1 cellular context compared by ENCODE assay signal in the genomic region with DNA sequence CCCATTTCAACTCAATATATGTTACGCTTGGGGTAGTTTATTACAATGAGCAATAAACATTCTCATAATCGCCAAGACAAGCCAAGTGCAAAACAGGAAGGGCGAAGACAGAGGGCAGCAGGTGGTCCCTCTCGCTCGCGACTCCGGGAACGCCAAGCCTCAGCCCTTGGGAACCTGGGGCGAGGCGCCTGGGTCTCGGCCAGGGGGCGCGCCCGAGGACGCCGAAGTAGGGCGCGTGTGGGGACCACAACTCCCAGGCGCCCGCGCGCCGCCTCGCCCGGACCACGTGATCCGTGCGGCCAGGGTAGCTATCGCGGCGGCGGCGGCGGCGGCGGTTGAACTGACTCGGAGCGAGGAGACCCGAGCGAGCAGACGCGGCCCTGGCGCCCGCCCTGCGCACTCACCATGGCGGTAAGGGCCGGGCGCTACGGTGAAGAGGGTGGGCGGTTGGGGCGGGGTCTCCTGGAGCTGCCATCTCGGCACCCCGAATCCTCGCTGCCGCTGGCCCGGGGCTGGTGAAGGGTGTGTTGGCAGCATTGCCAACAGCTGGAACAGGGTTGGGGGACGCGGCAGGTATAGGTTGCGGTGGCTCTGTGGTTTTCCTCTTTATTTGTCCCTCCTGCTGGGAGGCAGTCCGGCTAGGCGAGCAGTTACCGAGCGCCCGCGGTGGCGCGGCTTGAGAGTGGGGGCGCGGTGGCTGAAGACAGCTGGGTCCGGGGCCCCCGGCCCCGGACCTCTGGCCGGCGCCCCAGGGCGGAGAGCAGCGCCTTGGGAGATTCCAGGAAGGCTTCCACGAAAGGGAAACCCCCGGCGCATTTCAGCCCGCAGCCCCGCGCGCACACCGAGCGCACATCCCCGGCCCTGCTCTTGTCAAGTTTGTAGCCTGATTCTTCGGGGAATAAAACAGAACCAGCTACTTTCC.
TF ChIP-seq lines count a peak whose summit lies in the region.

A gene with protein sequence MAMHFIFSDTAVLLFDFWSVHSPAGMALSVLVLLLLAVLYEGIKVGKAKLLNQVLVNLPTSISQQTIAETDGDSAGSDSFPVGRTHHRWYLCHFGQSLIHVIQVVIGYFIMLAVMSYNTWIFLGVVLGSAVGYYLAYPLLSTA (plus strand): TSS at position 338 of the 922 bp plus-strand sequence. CDS start 68 bp downstream, at position 406.

TF ChIP-seq in HepG2, 621 proteins besides CTCF, POLR2A, EP300 and RAD21 (continued from another document and continues in another):
- TF ChIP-seq, protein P1, sequence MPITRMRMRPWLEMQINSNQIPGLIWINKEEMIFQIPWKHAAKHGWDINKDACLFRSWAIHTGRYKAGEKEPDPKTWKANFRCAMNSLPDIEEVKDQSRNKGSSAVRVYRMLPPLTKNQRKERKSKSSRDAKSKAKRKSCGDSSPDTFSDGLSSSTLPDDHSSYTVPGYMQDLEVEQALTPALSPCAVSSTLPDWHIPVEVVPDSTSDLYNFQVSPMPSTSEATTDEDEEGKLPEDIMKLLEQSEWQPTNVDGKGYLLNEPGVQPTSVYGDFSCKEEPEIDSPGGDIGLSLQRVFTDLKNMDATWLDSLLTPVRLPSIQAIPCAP (CRISPR knock-in tag; IDR thresholded peaks at IDR 0.05; ENCODE audit: low read depth), result no peak
- no peak for TF ChIP-seq CREB1 (IDR thresholded peaks at IDR 0.05)
- no peak for TF ChIP-seq CREB1 (CRISPR knock-in tag; IDR thresholded peaks at IDR 0.05)
- TF ChIP-seq SP2 (CRISPR knock-in tag; IDR thresholded peaks at IDR 0.05), result no peak
- TF ChIP-seq SMAD1 (CRISPR knock-in tag; IDR thresholded peaks at IDR 0.05; ENCODE audit: borderline replicate concordance, low read depth), result no peak
- TF ChIP-seq NFE2 (CRISPR knock-in tag; IDR thresholded peaks at IDR 0.05), result no peak
- no peak; the same call in 1 of the 2 replicates for TF ChIP-seq SMAD3 (CRISPR knock-in tag; IDR thresholded peaks at IDR 0.05)
- no peak for TF ChIP-seq ZNF460 (CRISPR knock-in tag; IDR thresholded peaks at IDR 0.05; ENCODE audit: borderline replicate concordance)
- no peak for TF ChIP-seq KDM1A (CRISPR knock-in tag; IDR thresholded peaks at IDR 0.05)
- TF ChIP-seq, protein P2, sequence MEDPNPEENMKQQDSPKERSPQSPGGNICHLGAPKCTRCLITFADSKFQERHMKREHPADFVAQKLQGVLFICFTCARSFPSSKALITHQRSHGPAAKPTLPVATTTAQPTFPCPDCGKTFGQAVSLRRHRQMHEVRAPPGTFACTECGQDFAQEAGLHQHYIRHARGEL (CRISPR knock-in tag; IDR thresholded peaks at IDR 0.05), result no peak
- no peak for TF ChIP-seq MAFG (CRISPR knock-in tag; IDR thresholded peaks at IDR 0.05)
- peak; percentile 76 for TF ChIP-seq XRCC5 (optimal IDR thresholded peaks at IDR 0.05; ENCODE audit: low read length)
- no peak; the same call in 1 of the 2 replicates for TF ChIP-seq KDM5B (CRISPR knock-in tag; IDR thresholded peaks at IDR 0.05; ENCODE audit: borderline replicate concordance)
- TF ChIP-seq NFYC (CRISPR knock-in tag; IDR thresholded peaks at IDR 0.05), result no peak
- TF ChIP-seq ZNF441 (CRISPR knock-in tag; IDR thresholded peaks at IDR 0.05; ENCODE audit: borderline replicate concordance), result peak; percentile 70; the same call in 1 of the 2 replicates
- no peak for TF ChIP-seq ESRRA (CRISPR knock-in tag; IDR thresholded peaks at IDR 0.05; ENCODE audit: low read depth)
- TF ChIP-seq TOPORS (CRISPR knock-in tag; IDR thresholded peaks at IDR 0.05), result 0 out of 2 replicates have a peak, but pooled peaks have one; percentile 41
- no peak for TF ChIP-seq KLF13 (CRISPR knock-in tag; IDR thresholded peaks at IDR 0.05)
- TF ChIP-seq ZNF180 (CRISPR knock-in tag; IDR thresholded peaks at IDR 0.05; ENCODE audit: borderline replicate concordance, low read depth), result no peak
- no peak for TF ChIP-seq ZNF543 (CRISPR knock-in tag; IDR thresholded peaks at IDR 0.05)
- peak; percentile 17 for TF ChIP-seq STAG1 (CRISPR knock-in tag; IDR thresholded peaks at IDR 0.05)
- TF ChIP-seq ZFP36L1 (CRISPR knock-in tag; IDR thresholded peaks at IDR 0.05), result no peak
- no peak for TF ChIP-seq SETDB1 (CRISPR knock-in tag; IDR thresholded peaks at IDR 0.05; ENCODE audit: borderline replicate concordance)
- no peak for TF ChIP-seq ARHGAP35 (CRISPR knock-in tag; IDR thresholded peaks at IDR 0.05; ENCODE audit: borderline replicate concordance)
- TF ChIP-seq ZNF549 (CRISPR knock-in tag; IDR thresholded peaks at IDR 0.05), result no peak
- TF ChIP-seq, protein P3, sequence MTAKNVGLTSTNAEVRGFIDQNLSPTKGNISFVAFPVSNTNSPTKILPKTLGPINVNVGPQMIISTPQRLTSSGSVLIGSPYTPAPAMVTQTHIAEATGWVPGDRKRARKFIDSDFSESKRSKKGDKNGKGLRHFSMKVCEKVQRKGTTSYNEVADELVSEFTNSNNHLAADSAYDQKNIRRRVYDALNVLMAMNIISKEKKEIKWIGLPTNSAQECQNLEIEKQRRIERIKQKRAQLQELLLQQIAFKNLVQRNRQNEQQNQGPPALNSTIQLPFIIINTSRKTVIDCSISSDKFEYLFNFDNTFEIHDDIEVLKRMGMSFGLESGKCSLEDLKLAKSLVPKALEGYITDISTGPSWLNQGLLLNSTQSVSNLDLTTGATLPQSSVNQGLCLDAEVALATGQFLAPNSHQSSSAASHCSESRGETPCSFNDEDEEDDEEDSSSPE (CRISPR knock-in tag; IDR thresholded peaks at IDR 0.05), result peak; percentile 55
- TF ChIP-seq ZNF562 (CRISPR knock-in tag; IDR thresholded peaks at IDR 0.05; ENCODE audit: borderline replicate concordance), result no peak
- TF ChIP-seq ZNF329 (CRISPR knock-in tag; IDR thresholded peaks at IDR 0.05; ENCODE audit: low read depth), result peak; percentile 59; the same call in 1 of the 2 replicates
- TF ChIP-seq, protein P4, sequence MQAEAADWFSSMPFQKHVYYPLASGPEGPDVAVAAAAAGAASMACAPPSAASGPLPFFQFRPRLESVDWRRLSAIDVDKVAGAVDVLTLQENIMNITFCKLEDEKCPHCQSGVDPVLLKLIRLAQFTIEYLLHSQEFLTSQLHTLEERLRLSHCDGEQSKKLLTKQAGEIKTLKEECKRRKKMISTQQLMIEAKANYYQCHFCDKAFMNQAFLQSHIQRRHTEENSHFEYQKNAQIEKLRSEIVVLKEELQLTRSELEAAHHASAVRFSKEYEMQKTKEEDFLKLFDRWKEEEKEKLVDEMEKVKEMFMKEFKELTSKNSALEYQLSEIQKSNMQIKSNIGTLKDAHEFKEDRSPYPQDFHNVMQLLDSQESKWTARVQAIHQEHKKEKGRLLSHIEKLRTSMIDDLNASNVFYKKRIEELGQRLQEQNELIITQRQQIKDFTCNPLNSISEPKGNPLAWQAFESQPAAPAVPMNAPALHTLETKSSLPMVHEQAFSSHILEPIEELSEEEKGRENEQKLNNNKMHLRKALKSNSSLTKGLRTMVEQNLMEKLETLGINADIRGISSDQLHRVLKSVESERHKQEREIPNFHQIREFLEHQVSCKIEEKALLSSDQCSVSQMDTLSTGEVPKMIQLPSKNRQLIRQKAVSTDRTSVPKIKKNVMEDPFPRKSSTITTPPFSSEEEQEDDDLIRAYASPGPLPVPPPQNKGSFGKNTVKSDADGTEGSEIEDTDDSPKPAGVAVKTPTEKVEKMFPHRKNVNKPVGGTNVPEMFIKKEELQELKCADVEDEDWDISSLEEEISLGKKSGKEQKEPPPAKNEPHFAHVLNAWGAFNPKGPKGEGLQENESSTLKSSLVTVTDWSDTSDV (CRISPR knock-in tag; IDR thresholded peaks at IDR 0.05), result no peak
- peak; percentile 79 for TF ChIP-seq TAF1 (CRISPR knock-in tag; IDR thresholded peaks at IDR 0.05)
- no peak for TF ChIP-seq ZNF772 (CRISPR knock-in tag; IDR thresholded peaks at IDR 0.05)
- no peak for TF ChIP-seq KDM5A (IDR thresholded peaks at IDR 0.05; ENCODE audit: borderline replicate concordance, low read length)
- TF ChIP-seq ZNF501 (CRISPR knock-in tag; IDR thresholded peaks at IDR 0.05), result peak; percentile 50; the same call in 1 of the 2 replicates
- no peak for TF ChIP-seq ZKSCAN5 (CRISPR knock-in tag; IDR thresholded peaks at IDR 0.05)
- TF ChIP-seq, protein P5, sequence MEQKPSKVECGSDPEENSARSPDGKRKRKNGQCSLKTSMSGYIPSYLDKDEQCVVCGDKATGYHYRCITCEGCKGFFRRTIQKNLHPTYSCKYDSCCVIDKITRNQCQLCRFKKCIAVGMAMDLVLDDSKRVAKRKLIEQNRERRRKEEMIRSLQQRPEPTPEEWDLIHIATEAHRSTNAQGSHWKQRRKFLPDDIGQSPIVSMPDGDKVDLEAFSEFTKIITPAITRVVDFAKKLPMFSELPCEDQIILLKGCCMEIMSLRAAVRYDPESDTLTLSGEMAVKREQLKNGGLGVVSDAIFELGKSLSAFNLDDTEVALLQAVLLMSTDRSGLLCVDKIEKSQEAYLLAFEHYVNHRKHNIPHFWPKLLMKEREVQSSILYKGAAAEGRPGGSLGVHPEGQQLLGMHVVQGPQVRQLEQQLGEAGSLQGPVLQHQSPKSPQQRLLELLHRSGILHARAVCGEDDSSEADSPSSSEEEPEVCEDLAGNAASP (CRISPR knock-in tag; IDR thresholded peaks at IDR 0.05; ENCODE audit: borderline replicate concordance), result 0 out of 2 replicates have a peak, but pooled peaks have one; percentile 49
- TF ChIP-seq, protein P6, sequence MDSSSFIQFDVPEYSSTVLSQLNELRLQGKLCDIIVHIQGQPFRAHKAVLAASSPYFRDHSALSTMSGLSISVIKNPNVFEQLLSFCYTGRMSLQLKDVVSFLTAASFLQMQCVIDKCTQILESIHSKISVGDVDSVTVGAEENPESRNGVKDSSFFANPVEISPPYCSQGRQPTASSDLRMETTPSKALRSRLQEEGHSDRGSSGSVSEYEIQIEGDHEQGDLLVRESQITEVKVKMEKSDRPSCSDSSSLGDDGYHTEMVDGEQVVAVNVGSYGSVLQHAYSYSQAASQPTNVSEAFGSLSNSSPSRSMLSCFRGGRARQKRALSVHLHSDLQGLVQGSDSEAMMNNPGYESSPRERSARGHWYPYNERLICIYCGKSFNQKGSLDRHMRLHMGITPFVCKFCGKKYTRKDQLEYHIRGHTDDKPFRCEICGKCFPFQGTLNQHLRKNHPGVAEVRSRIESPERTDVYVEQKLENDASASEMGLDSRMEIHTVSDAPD (CRISPR knock-in tag; IDR thresholded peaks at IDR 0.05), result 0 out of 2 replicates have a peak, but pooled peaks have one; percentile 25
- no peak for TF ChIP-seq ZNF432 (CRISPR knock-in tag; IDR thresholded peaks at IDR 0.05; ENCODE audit: borderline replicate concordance)
- TF ChIP-seq, protein P7, sequence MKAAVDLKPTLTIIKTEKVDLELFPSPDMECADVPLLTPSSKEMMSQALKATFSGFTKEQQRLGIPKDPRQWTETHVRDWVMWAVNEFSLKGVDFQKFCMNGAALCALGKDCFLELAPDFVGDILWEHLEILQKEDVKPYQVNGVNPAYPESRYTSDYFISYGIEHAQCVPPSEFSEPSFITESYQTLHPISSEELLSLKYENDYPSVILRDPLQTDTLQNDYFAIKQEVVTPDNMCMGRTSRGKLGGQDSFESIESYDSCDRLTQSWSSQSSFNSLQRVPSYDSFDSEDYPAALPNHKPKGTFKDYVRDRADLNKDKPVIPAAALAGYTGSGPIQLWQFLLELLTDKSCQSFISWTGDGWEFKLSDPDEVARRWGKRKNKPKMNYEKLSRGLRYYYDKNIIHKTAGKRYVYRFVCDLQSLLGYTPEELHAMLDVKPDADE (CRISPR knock-in tag; IDR thresholded peaks at IDR 0.05), result no peak
- TF ChIP-seq MTA3 (CRISPR knock-in tag; IDR thresholded peaks at IDR 0.05), result no peak
- TF ChIP-seq ZFYVE20 (CRISPR knock-in tag; IDR thresholded peaks at IDR 0.05; ENCODE audit: borderline replicate concordance, low read depth), result no peak
- no peak for TF ChIP-seq ZNF530 (CRISPR knock-in tag; IDR thresholded peaks at IDR 0.05; ENCODE audit: low read depth)
- no peak for TF ChIP-seq REL (CRISPR knock-in tag; conservative IDR thresholded peaks at IDR 0.05)
- no peak for TF ChIP-seq ZNF790 (CRISPR knock-in tag; IDR thresholded peaks at IDR 0.05; ENCODE audit: borderline replicate concordance)
- TF ChIP-seq ATM (IDR thresholded peaks at IDR 0.05; ENCODE audit: borderline replicate concordance), result no peak
- TF ChIP-seq, protein P8, sequence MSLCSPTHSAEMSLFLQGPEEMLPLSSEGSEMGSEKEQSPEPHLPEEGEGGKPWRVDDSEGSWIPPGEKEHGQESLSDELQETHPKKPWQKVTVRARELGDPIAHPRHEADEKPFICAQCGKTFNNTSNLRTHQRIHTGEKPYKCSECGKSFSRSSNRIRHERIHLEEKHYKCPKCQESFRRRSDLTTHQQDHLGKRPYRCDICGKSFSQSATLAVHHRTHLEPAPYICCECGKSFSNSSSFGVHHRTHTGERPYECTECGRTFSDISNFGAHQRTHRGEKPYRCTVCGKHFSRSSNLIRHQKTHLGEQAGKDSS (CRISPR knock-in tag; IDR thresholded peaks at IDR 0.05; ENCODE audit: borderline replicate concordance, low read depth), result no peak; the same call in 1 of the 2 replicates
- TF ChIP-seq PRMT3 (CRISPR knock-in tag; IDR thresholded peaks at IDR 0.05; ENCODE audit: borderline replicate concordance, low read depth), result no peak
- TF ChIP-seq HMGA1 (CRISPR knock-in tag; conservative IDR thresholded peaks at IDR 0.05), result no peak
- no peak for TF ChIP-seq KAT7 (CRISPR knock-in tag; IDR thresholded peaks at IDR 0.05; ENCODE audit: borderline replicate concordance)
- TF ChIP-seq, protein P9, sequence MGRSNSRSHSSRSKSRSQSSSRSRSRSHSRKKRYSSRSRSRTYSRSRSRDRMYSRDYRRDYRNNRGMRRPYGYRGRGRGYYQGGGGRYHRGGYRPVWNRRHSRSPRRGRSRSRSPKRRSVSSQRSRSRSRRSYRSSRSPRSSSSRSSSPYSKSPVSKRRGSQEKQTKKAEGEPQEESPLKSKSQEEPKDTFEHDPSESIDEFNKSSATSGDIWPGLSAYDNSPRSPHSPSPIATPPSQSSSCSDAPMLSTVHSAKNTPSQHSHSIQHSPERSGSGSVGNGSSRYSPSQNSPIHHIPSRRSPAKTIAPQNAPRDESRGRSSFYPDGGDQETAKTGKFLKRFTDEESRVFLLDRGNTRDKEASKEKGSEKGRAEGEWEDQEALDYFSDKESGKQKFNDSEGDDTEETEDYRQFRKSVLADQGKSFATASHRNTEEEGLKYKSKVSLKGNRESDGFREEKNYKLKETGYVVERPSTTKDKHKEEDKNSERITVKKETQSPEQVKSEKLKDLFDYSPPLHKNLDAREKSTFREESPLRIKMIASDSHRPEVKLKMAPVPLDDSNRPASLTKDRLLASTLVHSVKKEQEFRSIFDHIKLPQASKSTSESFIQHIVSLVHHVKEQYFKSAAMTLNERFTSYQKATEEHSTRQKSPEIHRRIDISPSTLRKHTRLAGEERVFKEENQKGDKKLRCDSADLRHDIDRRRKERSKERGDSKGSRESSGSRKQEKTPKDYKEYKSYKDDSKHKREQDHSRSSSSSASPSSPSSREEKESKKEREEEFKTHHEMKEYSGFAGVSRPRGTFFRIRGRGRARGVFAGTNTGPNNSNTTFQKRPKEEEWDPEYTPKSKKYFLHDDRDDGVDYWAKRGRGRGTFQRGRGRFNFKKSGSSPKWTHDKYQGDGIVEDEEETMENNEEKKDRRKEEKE (IDR thresholded peaks at IDR 0.05), result no peak
- TF ChIP-seq ELF4 (CRISPR knock-in tag; IDR thresholded peaks at IDR 0.05; ENCODE audit: borderline replicate concordance), result no peak
- peak; percentile 73; the same call in 1 of the 2 replicates for TF ChIP-seq ZNF83 (CRISPR knock-in tag; IDR thresholded peaks at IDR 0.05; ENCODE audit: borderline replicate concordance)
- TF ChIP-seq, protein P10, sequence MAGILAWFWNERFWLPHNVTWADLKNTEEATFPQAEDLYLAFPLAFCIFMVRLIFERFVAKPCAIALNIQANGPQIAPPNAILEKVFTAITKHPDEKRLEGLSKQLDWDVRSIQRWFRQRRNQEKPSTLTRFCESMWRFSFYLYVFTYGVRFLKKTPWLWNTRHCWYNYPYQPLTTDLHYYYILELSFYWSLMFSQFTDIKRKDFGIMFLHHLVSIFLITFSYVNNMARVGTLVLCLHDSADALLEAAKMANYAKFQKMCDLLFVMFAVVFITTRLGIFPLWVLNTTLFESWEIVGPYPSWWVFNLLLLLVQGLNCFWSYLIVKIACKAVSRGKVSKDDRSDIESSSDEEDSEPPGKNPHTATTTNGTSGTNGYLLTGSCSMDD (CRISPR knock-in tag; IDR thresholded peaks at IDR 0.05), result no peak
- TF ChIP-seq THAP11 (CRISPR knock-in tag; IDR thresholded peaks at IDR 0.05), result peak; percentile 99
